In genomic region chr9:93825348-93826115, GRCh38 we compare ENCODE assay signal across 14 cellular contexts.
A peak's percentile ranks its signal among the peaks of the same experiment; 100 is the strongest.
DNase-seq lines count a peak whose midpoint lies in the region; ATAC-seq, FAIRE-seq and TF ChIP-seq lines count a peak whose summit lies in the region.
"Had no signal": no experiment of that assay in that cellular context is flagged by ENCODE, and none has a peak within 500 bp of the region (broad histone marks: within the 10 kb centered on the region; RNA-seq: fewer than 3 reads in every experiment).

No MANE protein-coding gene starts in this region.

- H3K4me1 ChIP-seq in K562 (replicated peaks in 1 of 2; ENCODE audit: control insufficient read depth in 2 of 2, insufficient read depth in 2 of 2, low read length in 2 of 2) = peaks cover 0 to 20% of the 10 kb centered on the region in 2 experiments; a peak in 2 of 5 replicates
- H3K4me1 ChIP-seq in osteoblast (ENCODE audit: insufficient read depth, low read length) = no peaks in the 10 kb centered on the region
- H3K4me1 ChIP-seq in naive thymus-derived CD4-positive, alpha-beta T cell (ENCODE audit: control insufficient read depth in 2 of 2, insufficient read depth in 2 of 2, low read length in 2 of 2) = no peaks in the 10 kb centered on the region

- no peaks in the 10 kb centered on the region for H3K9me1 ChIP-seq in K562 (ENCODE audit: control insufficient read depth, insufficient read depth, low read length)

- H3K4me3 ChIP-seq in K562 (no peak overlapping the region), osteoblast (ENCODE audit: insufficient read depth, low read length) (no peak overlapping the region)
- no peak overlapping the region for H3K4me3 ChIP-seq in naive thymus-derived CD4-positive, alpha-beta T cell (ENCODE audit: low read length)

- H3K36me3 ChIP-seq in K562 (ENCODE audit: control insufficient read depth, insufficient read depth, low read length) (no peaks in the 10 kb centered on the region), osteoblast (ENCODE audit: insufficient read depth, low read length) (no peaks in the 10 kb centered on the region)
- H3K36me3 ChIP-seq in naive thymus-derived CD4-positive, alpha-beta T cell (ENCODE audit: control insufficient read depth in 2 of 3, insufficient read depth in 3 of 3, low read length in 3 of 3) = no peaks in the 10 kb centered on the region

- TF ChIP-seq POLR2A in K562 (conservative IDR thresholded peaks at IDR 0.05) = no peak

- peak; percentile 9 for DNase-seq in AG20443 (ENCODE audit: low spot score)
- DNase-seq in GM13976 (ENCODE audit: low spot score) = peak; percentile 19
- DNase-seq in K562 (ENCODE audit: extremely low read depth in 1 of 4, low spot score in 3 of 4) = peak in 3 of 4 experiments; percentile 3 to 4 (median 3)
- peak; percentile 82 for DNase-seq in osteoblast (ENCODE audit: insufficient read length, low spot score, missing footprints)
- DNase-seq in naive thymus-derived CD4-positive, alpha-beta T cell = no peak
- no peak for DNase-seq in NCI-H187 (lab: John Stamatoyannopoulos, UW)
- no peak for DNase-seq in MCF 10A (ENCODE audit: unreplicated experiment)
- DNase-seq: ACHN, IMR-90, MV-4-11, NCI-H1417 treated with DMSO at 0.1 percent for 48 hours, NCI-H2081 had no signal

- H3K27me3 ChIP-seq in K562 (ENCODE audit: control insufficient read depth in 2 of 2, insufficient read depth in 2 of 2, low read length in 2 of 2) (peaks cover 0 to 27% of the 10 kb centered on the region in 2 experiments; a peak in 3 of 5 replicates), osteoblast (ENCODE audit: insufficient read depth, low read length) (no peaks in the 10 kb centered on the region)
- H3K27me3 ChIP-seq in naive thymus-derived CD4-positive, alpha-beta T cell (ENCODE audit: control insufficient read depth in 2 of 2, insufficient read depth in 2 of 2, low read length in 2 of 2) = peaks cover 0 to 4% of the 10 kb centered on the region in 2 donors

- H3K27ac Mint-ChIP-seq in naive thymus-derived CD4-positive, alpha-beta T cell = no peak overlapping the region
- H3K27ac Mint-ChIP-seq in MCF 10A (ENCODE audit: low read depth, unreplicated experiment) = no peak overlapping the region
- H3K27ac Mint-ChIP-seq: CD8-positive, alpha-beta T cell had no signal

- no peak overlapping the region for H3K27ac ChIP-seq in K562 (ENCODE audit: extremely low read depth, low read depth, low read length)
- H3K27ac ChIP-seq in osteoblast (ENCODE audit: low read depth, low read length) = no peak overlapping the region
- no peak overlapping the region for H3K27ac ChIP-seq in naive thymus-derived CD4-positive, alpha-beta T cell (ENCODE audit: low read depth, low read length)

- no peak for FAIRE-seq in K562 (lab: Jason Lieb, UNC)
- FAIRE-seq: GM18507 had no signal

- no peak for TF ChIP-seq CTCF in GM13976 (IDR thresholded peaks at IDR 0.05; ENCODE audit: borderline replicate concordance, control extremely low read depth, extremely low read depth, insufficient read depth, missing control alignments)
- TF ChIP-seq CTCF in K562 (IDR thresholded peaks at IDR 0.05 in 2 of 3, conservative IDR thresholded peaks at IDR 0.05 in 1 of 3; ENCODE audit: insufficient read depth in 2 of 3, low read depth in 1 of 3, low read length in 3 of 3) = no peak
- TF ChIP-seq CTCF in osteoblast (IDR thresholded peaks at IDR 0.05; ENCODE audit: extremely low read depth, low read depth, low read length) = no peak
- TF ChIP-seq CTCF in MCF 10A (IDR thresholded peaks at IDR 0.05; ENCODE audit: unreplicated experiment) = no peak

- POLR2A ChIA-PET in K562 (lab: Yijun Ruan, JAX) (interaction anchor here (0.8 kb wide), 1 partner anchor 28 kb away, joined by 3 read pairs; no protein-coding TSS in a partner anchor), MCF 10A (lab: Yijun Ruan, JAX) (no interaction called here)
- POLR2A ChIA-PET in naive thymus-derived CD4-positive, alpha-beta T cell (lab: Charles Lee) = no interaction called here

- H3K79me2 ChIP-seq in K562 (ENCODE audit: control insufficient read depth, insufficient read depth, low read length) = no peaks in the 10 kb centered on the region
- H3K79me2 ChIP-seq in osteoblast (ENCODE audit: insufficient read depth, low read length) = no peaks in the 10 kb centered on the region

- 28% methylated on average over 18 of the region's 18 CpGs for WGBS in K562 (ENCODE audit: insufficient coverage, low coverage, missing lambda C conversion rate)

- ATAC-seq in K562 = no peak
- ATAC-seq in naive thymus-derived CD4-positive, alpha-beta T cell = no peak
- ATAC-seq: CD8-positive, alpha-beta T cell had no signal

- CTCF ChIA-PET in K562 (lab: Yijun Ruan, JAX; ENCODE audit: low intra/inter-chr PET ratio) (no interaction called here), MCF 10A (lab: Yijun Ruan, JAX) (interaction anchor here (0.6 to 0.9 kb wide), 3 partner anchors 10 to 39 kb away, joined by 3 read pairs; no protein-coding TSS in a partner anchor)
- CTCF ChIA-PET in naive thymus-derived CD4-positive, alpha-beta T cell (lab: Charles Lee) = interaction anchor here (0.6 to 2.5 kb wide), 3 partner anchors 95 to 141 kb away, joined by 3 to 10 read pairs (median 3); no protein-coding TSS in a partner anchor

- H2AFZ ChIP-seq in K562 (ENCODE audit: low read depth, low read length) (no peak overlapping the region), osteoblast (ENCODE audit: low read length) (no peak overlapping the region)

- TF ChIP-seq RAD21 in K562 (CRISPR knock-in tag; conservative IDR thresholded peaks at IDR 0.05 in 1 of 2, IDR thresholded peaks at IDR 0.05 in 1 of 2) = no peak

- TF ChIP-seq EP300 in K562 (IDR thresholded peaks at IDR 0.05; ENCODE audit: low read length) = no peak

- H3K9me3 Mint-ChIP-seq in naive thymus-derived CD4-positive, alpha-beta T cell = peaks cover 0 to 7% (median 4%) of the 10 kb centered on the region in 11 donors
- H3K9me3 Mint-ChIP-seq in MCF 10A (ENCODE audit: unreplicated experiment) = no peaks in the 10 kb centered on the region
- H3K9me3 Mint-ChIP-seq: CD8-positive, alpha-beta T cell had no signal

- intact Hi-C loops in K562 (cut with micrococcal nuclease) (loop anchor here (5.0 to 10.0 kb wide), 2 partner anchors 137 to 141 kb away; no protein-coding TSS in a partner anchor), MCF 10A (cut with micrococcal nuclease) (no loop called here)
- intact Hi-C loops in naive thymus-derived CD4-positive, alpha-beta T cell (cut with micrococcal nuclease) = loop anchor here (1.0 to 2.0 kb wide), 2 partner anchors 138 to 387 kb away; no protein-coding TSS in a partner anchor

- in situ Hi-C loops in GM13976 (cut with MboI; ENCODE audit: low sequenced_read_pairs, unreplicated experiment) (no loop called here), K562 (cut with MboI) (no loop called here)

- H3K27me3 Mint-ChIP-seq in naive thymus-derived CD4-positive, alpha-beta T cell = peaks cover 31 to 73% (median 55%) of the 10 kb centered on the region in 5 donors
- peaks cover 18% of the 10 kb centered on the region for H3K27me3 Mint-ChIP-seq in MCF 10A (ENCODE audit: insufficient read depth, unreplicated experiment)

- no peaks in the 10 kb centered on the region for H4K20me1 ChIP-seq in K562 (replicated peaks; ENCODE audit: control insufficient read depth, insufficient read depth, low read length)
- H4K20me1 ChIP-seq in osteoblast (ENCODE audit: insufficient read depth, low read length) = no peaks in the 10 kb centered on the region

- no TSS peak for BruUV-seq in K562 (replicated peaks; lab: Mats Ljungman, UMichigan)
- BruUV-seq in MCF 10A (replicated peaks; lab: Mats Ljungman, UMichigan) = no TSS peak

- H3K9ac ChIP-seq in K562 (ENCODE audit: insufficient read depth in 1 of 2, low read depth in 2 of 2, low read length in 2 of 2) = no peak overlapping the region

- H3K4me1 Mint-ChIP-seq in naive thymus-derived CD4-positive, alpha-beta T cell = peaks cover 3 to 15% (median 12%) of the 10 kb centered on the region in 7 donors
- H3K4me1 Mint-ChIP-seq in MCF 10A (ENCODE audit: insufficient read depth, unreplicated experiment) = no peaks in the 10 kb centered on the region

- H3K9me3 ChIP-seq in K562 (replicated peaks; ENCODE audit: control insufficient read depth, insufficient read depth, low read depth, low read length) (no peaks in the 10 kb centered on the region), osteoblast (ENCODE audit: low read depth, low read length) (no peaks in the 10 kb centered on the region)
- no peaks in the 10 kb centered on the region for H3K9me3 ChIP-seq in naive thymus-derived CD4-positive, alpha-beta T cell (ENCODE audit: control insufficient read depth in 2 of 3, low read length in 3 of 3)

- H3K36me3 Mint-ChIP-seq in naive thymus-derived CD4-positive, alpha-beta T cell = peaks cover 0 to 5% (median 0%) of the 10 kb centered on the region in 5 donors
- no peaks in the 10 kb centered on the region for H3K36me3 Mint-ChIP-seq in MCF 10A (ENCODE audit: insufficient read depth, unreplicated experiment)
- H3K36me3 Mint-ChIP-seq: CD8-positive, alpha-beta T cell had no signal

- H3K4me3 Mint-ChIP-seq in naive thymus-derived CD4-positive, alpha-beta T cell = peak overlapping the region in 1 of 10 donors; percentile 60
- no peak overlapping the region for H3K4me3 Mint-ChIP-seq in MCF 10A (ENCODE audit: unreplicated experiment)

- H3K4me2 ChIP-seq in K562 (ENCODE audit: insufficient read depth, low read length) (no peak overlapping the region), osteoblast (ENCODE audit: insufficient read depth, low read length) (no peak overlapping the region)

TF ChIP-seq in K562, 482 proteins besides CTCF, POLR2A, EP300 and RAD21:
- TF ChIP-seq, protein P1, sequence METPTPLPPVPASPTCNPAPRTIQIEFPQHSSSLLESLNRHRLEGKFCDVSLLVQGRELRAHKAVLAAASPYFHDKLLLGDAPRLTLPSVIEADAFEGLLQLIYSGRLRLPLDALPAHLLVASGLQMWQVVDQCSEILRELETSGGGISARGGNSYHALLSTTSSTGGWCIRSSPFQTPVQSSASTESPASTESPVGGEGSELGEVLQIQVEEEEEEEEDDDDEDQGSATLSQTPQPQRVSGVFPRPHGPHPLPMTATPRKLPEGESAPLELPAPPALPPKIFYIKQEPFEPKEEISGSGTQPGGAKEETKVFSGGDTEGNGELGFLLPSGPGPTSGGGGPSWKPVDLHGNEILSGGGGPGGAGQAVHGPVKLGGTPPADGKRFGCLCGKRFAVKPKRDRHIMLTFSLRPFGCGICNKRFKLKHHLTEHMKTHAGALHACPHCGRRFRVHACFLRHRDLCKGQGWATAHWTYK (CRISPR knock-in tag; IDR thresholded peaks at IDR 0.05) = no peak
- TF ChIP-seq HNRNPL (IDR thresholded peaks at IDR 0.05; ENCODE audit: low read depth, low read length) (no peak), TGIF2 (CRISPR knock-in tag; IDR thresholded peaks at IDR 0.05) (no peak)

Comparison
In these comparisons a context has a peak if more than half of its experiments do, and no peak if none do; other contexts are left out.
1. DNase-seq: peak in AG20443 (single experiment), GM13976 (single experiment), K562 (3 of 4) and osteoblast (single experiment); none in naive thymus-derived CD4-positive, alpha-beta T cell (0 of 9), NCI-H187 (0 of 2) and MCF 10A (single experiment).